Comparison of ENCODE assay signal across 1 cellular context in genomic region chr2:102806250-102806837, GRCh38.
TF ChIP-seq lines count a peak whose summit lies in the region.

No MANE protein-coding gene starts in this region.

TF ChIP-seq in H1, 55 proteins besides CTCF, POLR2A, EP300 and RAD21 (continued from another document):
- no peak for TF ChIP-seq SAP30 (IDR thresholded peaks at IDR 0.05; ENCODE audit: insufficient read depth, insufficient replicate concordance, low read length)
